ENCODE assay signal across 25 cellular contexts in genomic region chr16:2177101-2177500, GRCh38. TPM values are rescaled to one million over a fixed set of nuclear protein-coding genes. Genes with fewer than 3 reads are reported as not detected.
"Had no signal": no experiment of that assay in that cellular context is flagged by ENCODE, and none has a peak within 500 bp of the region (broad histone marks: within the 10 kb centered on the region; RNA-seq: fewer than 3 reads in every experiment).

No MANE protein-coding gene starts in this region.

- ATAC-seq: gastrocnemius medialis; left ventricle myocardium superior; lower lobe of right lung; naive thymus-derived CD8-positive, alpha-beta T cell; psoas muscle; right cardiac atrium; stimulated activated naive B cell treated with anti-CD40 and anti-IgM and Interleukin-4, amounts not matched to agents 10 μg/mL and 1 μg/mL and 100 μg/mL, for 72 hours had no signal

- H3K4me3 ChIP-seq: dorsolateral prefrontal cortex, gastrocnemius medialis, lower lobe of right lung, ovary, psoas muscle, skin epidermis, spleen, thoracic aorta, tibial nerve, upper lobe of left lung had no signal

- H3K36me3 ChIP-seq: ovary had no signal

- FAIRE-seq: colon, keratinocyte, urothelium cell line had no signal

- H3K9me3 ChIP-seq: gastrocnemius medialis, lower lobe of right lung, ovary, psoas muscle, thoracic aorta, tibial nerve, upper lobe of left lung had no signal

- H3K27me3 ChIP-seq: dorsolateral prefrontal cortex, gastrocnemius medialis, ovary, spleen, tibial nerve, upper lobe of left lung had no signal

- DNase-seq: dorsolateral prefrontal cortex; effector CD4-positive, alpha-beta T cell; foreskin fibroblast; gastrocnemius medialis; head of caudate nucleus; left ventricle myocardium superior; lower lobe of right lung; naive thymus-derived CD8-positive, alpha-beta T cell; nephron progenitor cell; occipital lobe; ovary; posterior cingulate gyrus; psoas muscle; right cardiac atrium; spleen; stimulated activated naive B cell treated with anti-CD40 and anti-IgM and Interleukin-4, amounts not matched to agents 10 μg/mL and 1 μg/mL and 100 μg/mL, for 72 hours had no signal

- H3K4me1 ChIP-seq: gastrocnemius medialis, lower lobe of right lung, psoas muscle had no signal

- H3K27ac ChIP-seq: epithelial cell of prostate, gastrocnemius medialis, lower lobe of right lung, ovary, psoas muscle, skin epidermis, spleen, thoracic aorta, tibial nerve, upper lobe of left lung had no signal

RNA-seq across cellular contexts. Expression of gene CASKIN1, which starts 19.3 kb away (rescaled TPM):
- total RNA-seq: spleen, thoracic aorta had no signal
- polyA plus RNA-seq: naive thymus-derived CD8-positive, alpha-beta T cell had no signal

RNA-seq across cellular contexts. Expression of gene RAB26, which starts 28.7 kb away (rescaled TPM):
- total RNA-seq: mesenteric fat pad; naive thymus-derived CD8-positive, alpha-beta T cell; thoracic aorta; tibial nerve had no signal
